In the genomic region with DNA sequence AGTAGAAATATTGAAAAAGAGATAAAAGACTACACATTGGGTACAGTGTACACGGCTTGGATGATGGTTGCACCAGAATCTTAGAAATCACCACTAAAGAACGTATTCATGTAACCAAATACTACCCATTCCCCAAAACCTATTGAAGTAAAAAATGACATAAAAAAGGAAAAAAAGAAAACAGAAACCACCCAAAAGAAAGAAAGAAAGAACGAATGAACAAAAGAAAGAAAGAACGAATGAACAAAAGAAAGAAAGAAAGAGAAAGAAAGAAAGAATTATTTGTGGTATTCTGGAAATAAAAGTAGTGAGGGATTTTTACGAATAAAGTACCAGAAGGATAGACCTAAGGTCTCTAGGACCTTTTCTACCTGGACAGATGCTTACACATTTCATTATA, we compare ENCODE assay signal across 32 cellular contexts.
"Had no signal": no experiment of that assay in that cellular context is flagged by ENCODE, and none has a peak within 500 bp of the region (broad histone marks: within the 10 kb centered on the region; RNA-seq: fewer than 3 reads in every experiment).

No MANE protein-coding gene starts in this region.

- H3K4me3 ChIP-seq: colonic mucosa, esophagus squamous epithelium, gastroesophageal sphincter, heart right ventricle, hepatocyte had no signal

- DNase-seq: activated B cell treated with CpG ODN at 0.5 μM for 24 hours; activated CD4-positive, alpha-beta T cell treated with anti-CD3 and anti-CD28 coated beads for 48 hours; activated CD4-positive, alpha-beta T cell treated with anti-CD3 and anti-CD28 coated beads, Interleukin-2, amount 50 U/mL, for 1 hour; activated CD4-positive, alpha-beta T cell treated with anti-CD3 and anti-CD28 coated beads, Interleukin-2, amount 50 U/mL, for 48 hours; activated CD8-positive, alpha-beta memory T cell treated with anti-CD3 and anti-CD28 coated beads for 24 hours; activated CD8-positive, alpha-beta T cell treated with anti-CD3 and anti-CD28 coated beads for 36 hours; activated effector memory CD4-positive, alpha-beta T cell treated with Interleukin-2 at 50 U/mL for 16 hours; activated gamma-delta T cell treated with Interleukin-2 at 50 U/mL for 16 hours; activated naive CD4-positive, alpha-beta T cell treated with anti-CD3 and anti-CD28 coated beads, Interleukin-2, amount 50 U/mL, for 16 hours; activated naive CD4-positive, alpha-beta T cell treated with Interleukin-2 at 50 U/mL for 16 hours; activated T-cell treated with anti-CD3 and anti-CD28 coated beads, Interleukin-2, amount 50 U/mL, for 4 hours; amniotic stem cell; anterior cingulate cortex; brain microvascular endothelial cell; caudate nucleus; cerebellar nuclear complex; colonic mucosa; effector CD8-positive, alpha-beta T cell; esophagus squamous epithelium; foreskin melanocyte; heart right ventricle; T-helper 9 cell; WERI-Rb-1 had no signal

- H3K27me3 Mint-ChIP-seq: activated B cell treated with CpG ODN at 0.5 μM for 24 hours; activated CD8-positive, alpha-beta T cell treated with anti-CD3 and anti-CD28 coated beads for 36 hours; activated naive CD8-positive, alpha-beta T cell; activated T-helper 17 cell treated with anti-CD3 and anti-CD28 coated beads, Interleukin-2, amount 50 U/mL, for 72 hours had no signal

- H3K9me3 Mint-ChIP-seq: activated B cell treated with CpG ODN at 0.5 μM for 24 hours; activated CD8-positive, alpha-beta T cell treated with anti-CD3 and anti-CD28 coated beads for 36 hours; activated T-cell treated with anti-CD3 and anti-CD28 coated beads, Interleukin-2, amount 50 U/mL, for 4 hours; activated T-helper 17 cell treated with anti-CD3 and anti-CD28 coated beads, Interleukin-2, amount 50 U/mL, for 72 hours had no signal

- H3K4me3 Mint-ChIP-seq: activated B cell treated with CpG ODN at 0.5 μM for 24 hours; activated CD8-positive, alpha-beta T cell treated with anti-CD3 and anti-CD28 coated beads for 36 hours; activated naive CD8-positive, alpha-beta T cell; activated T-cell treated with anti-CD3 and anti-CD28 coated beads, Interleukin-2, amount 50 U/mL, for 4 hours; activated T-helper 17 cell treated with anti-CD3 and anti-CD28 coated beads, Interleukin-2, amount 50 U/mL, for 72 hours had no signal

- H2AFZ ChIP-seq: hepatocyte had no signal

- H3K36me3 ChIP-seq: brain microvascular endothelial cell, colonic mucosa had no signal

- H3K27ac Mint-ChIP-seq: activated B cell treated with CpG ODN at 0.5 μM for 24 hours; activated CD8-positive, alpha-beta T cell treated with anti-CD3 and anti-CD28 coated beads for 36 hours; activated naive CD8-positive, alpha-beta T cell; activated T-helper 17 cell treated with anti-CD3 and anti-CD28 coated beads, Interleukin-2, amount 50 U/mL, for 72 hours had no signal

- H3K27me3 ChIP-seq: brain microvascular endothelial cell, colonic mucosa, esophagus squamous epithelium, gastroesophageal sphincter, heart right ventricle, hepatocyte had no signal

- H3K27ac ChIP-seq: brain microvascular endothelial cell, colonic mucosa, epithelial cell of prostate, esophagus squamous epithelium, gastroesophageal sphincter, heart right ventricle, hepatocyte, WERI-Rb-1 had no signal

- H3K4me2 ChIP-seq: hepatocyte had no signal

- H3K4me1 ChIP-seq: colonic mucosa had no signal

- ATAC-seq: activated CD4-positive, CD25-positive, alpha-beta regulatory T cell treated with anti-CD3 and anti-CD28 coated beads, Interleukin-2, amount 50 U/mL, for 24 hours; activated CD8-positive, alpha-beta T cell treated with anti-CD3 and anti-CD28 coated beads for 36 hours; activated T-cell treated with anti-CD3 and anti-CD28 coated beads, Interleukin-2, amount 50 U/mL, for 4 hours; activated T-helper 17 cell treated with anti-CD3 and anti-CD28 coated beads, Interleukin-2, amount 50 U/mL, for 72 hours; gastroesophageal sphincter; heart right ventricle had no signal

- H3K4me1 Mint-ChIP-seq: activated T-helper 17 cell treated with anti-CD3 and anti-CD28 coated beads, Interleukin-2, amount 50 U/mL, for 72 hours had no signal

- FAIRE-seq: astrocyte, endometrium, endothelial cell of umbilical vein had no signal

- H3K9me3 ChIP-seq: colonic mucosa, esophagus squamous epithelium, gastroesophageal sphincter, heart right ventricle had no signal
